2 cellular contexts compared by ENCODE assay signal in the genomic region with DNA sequence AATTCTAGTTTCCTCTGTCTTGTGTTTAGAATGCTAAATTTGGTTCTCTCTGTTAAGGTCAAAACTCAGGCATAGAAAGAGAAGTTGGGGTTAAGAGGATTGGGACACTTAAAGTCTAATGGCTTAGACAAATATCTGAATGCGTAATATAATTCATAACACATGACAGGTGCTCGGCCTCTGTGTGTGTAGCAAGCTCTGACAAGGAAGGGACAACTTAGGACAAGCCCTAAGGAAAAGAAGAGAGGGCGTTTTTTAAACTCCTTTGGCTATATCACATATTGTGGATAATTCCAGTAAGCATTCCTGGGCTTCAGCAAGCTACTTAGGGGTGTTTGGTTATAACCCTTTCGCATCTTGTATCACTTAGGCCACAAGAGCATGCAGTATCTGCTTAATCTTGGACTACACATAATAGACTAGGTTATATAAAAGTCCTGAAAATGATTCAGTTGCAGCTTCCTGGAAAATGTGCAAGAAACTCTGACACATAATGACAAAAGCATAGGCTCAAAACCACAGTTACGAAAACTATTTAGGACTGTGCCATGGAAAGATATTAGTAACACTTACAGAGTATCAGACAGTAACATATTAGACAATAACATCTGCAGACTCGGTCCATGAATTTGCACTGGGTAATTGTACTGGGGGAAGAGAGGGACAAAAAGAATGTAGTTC.
TF ChIP-seq lines count a peak whose summit lies in the region.

No MANE protein-coding gene starts in this region.

TF ChIP-seq in IMR-90, 13 proteins besides CTCF, POLR2A, EP300 and RAD21:
- peak; percentile 2; the same call in 1 of the 2 replicates for TF ChIP-seq NFE2L2 (IDR thresholded peaks at IDR 0.05; ENCODE audit: low read depth, low read length)
- TF ChIP-seq MAZ (IDR thresholded peaks at IDR 0.05; ENCODE audit: borderline replicate concordance, low read depth, low read length) = no peak
- TF ChIP-seq MXI1 (IDR thresholded peaks at IDR 0.05; ENCODE audit: borderline replicate concordance, low read depth, low read length) = no peak
- TF ChIP-seq CHD1 (IDR thresholded peaks at IDR 0.05; ENCODE audit: low read depth, low read length) = no peak
- peak; percentile 79 for TF ChIP-seq CEBPB (IDR thresholded peaks at IDR 0.05; ENCODE audit: low read depth, low read length)
- TF ChIP-seq RFX5 (IDR thresholded peaks at IDR 0.05; ENCODE audit: low read depth, low read length) = no peak
- TF ChIP-seq SMC3 (IDR thresholded peaks at IDR 0.05; ENCODE audit: low read depth, low read length) = no peak
- TF ChIP-seq MAFK (IDR thresholded peaks at IDR 0.05; ENCODE audit: low read depth, low read length) = no peak; the same call in 1 of the 2 replicates
- TF ChIP-seq FOS (IDR thresholded peaks at IDR 0.05; ENCODE audit: low read depth, low read length) = peak; percentile 70
- peak; percentile 27; the same call in 1 of the 2 replicates for TF ChIP-seq BHLHE40 (IDR thresholded peaks at IDR 0.05; ENCODE audit: low read depth, low read length)
- TF ChIP-seq USF2 (IDR thresholded peaks at IDR 0.05; ENCODE audit: low read depth, low read length) = no peak
- no peak for TF ChIP-seq ELK1 (IDR thresholded peaks at IDR 0.05; ENCODE audit: borderline replicate concordance, low read depth, low read length)
- no peak for TF ChIP-seq RCOR1 (IDR thresholded peaks at IDR 0.05; ENCODE audit: insufficient replicate concordance, low read length)

TF ChIP-seq in GM12878, 131 proteins besides CTCF, POLR2A, EP300 and RAD21:
- TF ChIP-seq, protein P1, sequence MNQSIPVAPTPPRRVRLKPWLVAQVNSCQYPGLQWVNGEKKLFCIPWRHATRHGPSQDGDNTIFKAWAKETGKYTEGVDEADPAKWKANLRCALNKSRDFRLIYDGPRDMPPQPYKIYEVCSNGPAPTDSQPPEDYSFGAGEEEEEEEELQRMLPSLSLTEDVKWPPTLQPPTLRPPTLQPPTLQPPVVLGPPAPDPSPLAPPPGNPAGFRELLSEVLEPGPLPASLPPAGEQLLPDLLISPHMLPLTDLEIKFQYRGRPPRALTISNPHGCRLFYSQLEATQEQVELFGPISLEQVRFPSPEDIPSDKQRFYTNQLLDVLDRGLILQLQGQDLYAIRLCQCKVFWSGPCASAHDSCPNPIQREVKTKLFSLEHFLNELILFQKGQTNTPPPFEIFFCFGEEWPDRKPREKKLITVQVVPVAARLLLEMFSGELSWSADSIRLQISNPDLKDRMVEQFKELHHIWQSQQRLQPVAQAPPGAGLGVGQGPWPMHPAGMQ (IDR thresholded peaks at IDR 0.05; ENCODE audit: borderline replicate concordance) = no peak
- TF ChIP-seq, protein P2, sequence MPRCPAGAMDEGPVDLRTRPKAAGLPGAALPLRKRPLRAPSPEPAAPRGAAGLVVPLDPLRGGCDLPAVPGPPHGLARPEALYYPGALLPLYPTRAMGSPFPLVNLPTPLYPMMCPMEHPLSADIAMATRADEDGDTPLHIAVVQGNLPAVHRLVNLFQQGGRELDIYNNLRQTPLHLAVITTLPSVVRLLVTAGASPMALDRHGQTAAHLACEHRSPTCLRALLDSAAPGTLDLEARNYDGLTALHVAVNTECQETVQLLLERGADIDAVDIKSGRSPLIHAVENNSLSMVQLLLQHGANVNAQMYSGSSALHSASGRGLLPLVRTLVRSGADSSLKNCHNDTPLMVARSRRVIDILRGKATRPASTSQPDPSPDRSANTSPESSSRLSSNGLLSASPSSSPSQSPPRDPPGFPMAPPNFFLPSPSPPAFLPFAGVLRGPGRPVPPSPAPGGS (IDR thresholded peaks at IDR 0.05; ENCODE audit: borderline replicate concordance, insufficient read depth, low read depth, low read length, poor library complexity, severe bottlenecking) = peak; percentile 19
